Comparison of ENCODE assay signal across 7 cellular contexts in genomic region chr12:59733200-59733599, GRCh38.
"Had no signal": no experiment of that assay in that cellular context is flagged by ENCODE, and none has a peak within 500 bp of the region (broad histone marks: within the 10 kb centered on the region; RNA-seq: fewer than 3 reads in every experiment).

No MANE protein-coding gene starts in this region.

- H3K36me3 ChIP-seq: HAP-1 had no signal

- H3K27ac ChIP-seq: HL-60 had no signal

- ATAC-seq: GM23338, HCT116, HepG2 had no signal

- H3K9me3 ChIP-seq: HAP-1 had no signal

- DNase-seq: H7, HFFc6 had no signal

- H2AFZ ChIP-seq: GM23338 had no signal

- H3K4me2 ChIP-seq: GM23338 had no signal

- H3K4me1 ChIP-seq: HAP-1 had no signal

- H3K4me3 ChIP-seq: GM23338, HAP-1 had no signal
